Comparison of ENCODE assay signal across 20 cellular contexts in the genomic region with DNA sequence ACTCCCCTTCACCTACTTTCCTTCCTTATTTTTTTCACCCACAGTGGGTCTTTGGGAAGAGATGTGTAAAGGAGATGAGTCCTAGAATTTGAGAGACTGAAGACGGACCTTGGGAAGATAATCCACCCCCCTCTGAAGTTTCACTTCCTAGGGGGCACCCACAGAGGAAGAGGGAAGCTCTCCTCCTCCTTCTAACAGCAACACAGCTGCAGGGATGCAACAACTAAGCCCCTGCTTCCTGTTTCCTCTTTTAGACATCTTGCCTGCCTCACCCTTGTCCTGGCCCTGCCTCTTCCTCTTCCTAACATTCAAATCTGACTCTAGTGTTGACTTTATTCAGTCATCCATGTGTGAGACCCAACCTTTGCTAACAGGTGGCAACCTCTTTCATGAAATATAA.
DNase-seq lines count a peak whose midpoint lies in the region; ATAC-seq and TF ChIP-seq lines count a peak whose summit lies in the region.
"Had no signal": no experiment of that assay in that cellular context is flagged by ENCODE, and none has a peak within 500 bp of the region (broad histone marks: within the 10 kb centered on the region; RNA-seq: fewer than 3 reads in every experiment).

No MANE protein-coding gene starts in this region.

- no peak overlapping the region for H3K4me3 ChIP-seq in gastroesophageal sphincter
- H3K4me3 ChIP-seq: Peyer's patch, thyroid gland had no signal

- peaks cover 9% of the 10 kb centered on the region for H3K27me3 ChIP-seq in gastroesophageal sphincter
- H3K27me3 ChIP-seq: neutrophil, Peyer's patch, thyroid gland had no signal

- peaks cover 9 to 19% of the 10 kb centered on the region in 2 donors for H3K27me3 Mint-ChIP-seq in effector memory CD8-positive, alpha-beta T cell
- H3K27me3 Mint-ChIP-seq: activated CD4-positive, alpha-beta T cell treated with anti-CD3 and anti-CD28 coated beads for 36 hours had no signal

- DNase-seq in NCI-H82 (lab: John Stamatoyannopoulos, UW) (peak; percentile 4), NCI-H82 treated with DMSO at 0.1 percent for 48 hours (lab: John Stamatoyannopoulos, UW; ENCODE audit: unreplicated experiment) (no peak), NCI-H345 (lab: John Stamatoyannopoulos, UW) (peak; percentile 34), putamen (ENCODE audit: low spot score) (peak; percentile 28)
- DNase-seq in effector memory CD8-positive, alpha-beta T cell = no peak
- DNase-seq: activated CD4-positive, alpha-beta T cell treated with anti-CD3 and anti-CD28 coated beads for 36 hours; activated naive CD4-positive, alpha-beta T cell; effector memory CD4-positive, alpha-beta T cell; kidney; NCI-H1436 treated with DMSO at 0.1 percent for 48 hours; NCI-H446 treated with DMSO at 0.1 percent for 48 hours; Peyer's patch; retina; stimulated activated CD4-positive, alpha-beta T cell treated with anti-CD3 and anti-CD28 coated beads, Interleukin-15, amount 100 ng/mL, for 24 hours; thyroid gland had no signal

- no peaks in the 10 kb centered on the region for H3K36me3 ChIP-seq in gastroesophageal sphincter
- H3K36me3 ChIP-seq: neutrophil, Peyer's patch, thyroid gland had no signal

- H3K4me1 Mint-ChIP-seq in effector memory CD8-positive, alpha-beta T cell (ENCODE audit: low read depth in 2 of 2) = no peaks in the 10 kb centered on the region
- H3K4me1 Mint-ChIP-seq: activated CD4-positive, alpha-beta T cell treated with anti-CD3 and anti-CD28 coated beads for 36 hours; stimulated activated effector memory CD8-positive, alpha-beta T cell treated with anti-CD3 and anti-CD28 coated beads, Interleukin-12 subunit alpha, Interleukin-12 subunit beta, amount 100 ng/mL, for 72 hours had no signal

- no peak for TF ChIP-seq CTCF in gastroesophageal sphincter (IDR thresholded peaks at IDR 0.05)

- ATAC-seq in gastroesophageal sphincter (peak; percentile 41), HG03280 (IDR thresholded peaks at IDR 0.05; ENCODE audit: unreplicated experiment) (no peak), esophagus mucosa (no peak)
- ATAC-seq in effector memory CD8-positive, alpha-beta T cell (replicated peaks) = no peak
- ATAC-seq: activated CD4-positive, alpha-beta T cell treated with anti-CD3 and anti-CD28 coated beads for 36 hours; stimulated activated effector memory CD8-positive, alpha-beta T cell treated with anti-CD3 and anti-CD28 coated beads, Interleukin-12 subunit alpha, Interleukin-12 subunit beta, amount 100 ng/mL, for 72 hours had no signal

- H3K9me3 ChIP-seq in gastroesophageal sphincter = no peaks in the 10 kb centered on the region
- H3K9me3 ChIP-seq: neutrophil, Peyer's patch, thyroid gland had no signal

- WGBS in gastroesophageal sphincter (ENCODE audit: low coverage in 1 of 2), 2 donors = 36 to 50% methylated on average over 1 of the region's 1 CpG

- H3K4me1 ChIP-seq in gastroesophageal sphincter = no peaks in the 10 kb centered on the region
- H3K4me1 ChIP-seq: Peyer's patch, thyroid gland had no signal

- no peak for TF ChIP-seq POLR2A in gastroesophageal sphincter (IDR thresholded peaks at IDR 0.05)

- H3K27ac ChIP-seq in gastroesophageal sphincter = no peak overlapping the region
- H3K27ac ChIP-seq: neutrophil, Peyer's patch, thyroid gland had no signal

- no peak for TF ChIP-seq EP300 in gastroesophageal sphincter (IDR thresholded peaks at IDR 0.05)

- H3K36me3 Mint-ChIP-seq in effector memory CD8-positive, alpha-beta T cell (ENCODE audit: insufficient read depth) = no peaks in the 10 kb centered on the region
- H3K36me3 Mint-ChIP-seq: stimulated activated effector memory CD8-positive, alpha-beta T cell treated with anti-CD3 and anti-CD28 coated beads, Interleukin-12 subunit alpha, Interleukin-12 subunit beta, amount 100 ng/mL, for 72 hours had no signal

- no peak overlapping the region for H3K4me3 Mint-ChIP-seq in effector memory CD8-positive, alpha-beta T cell
- H3K4me3 Mint-ChIP-seq: activated CD4-positive, alpha-beta T cell treated with anti-CD3 and anti-CD28 coated beads for 36 hours; stimulated activated effector memory CD8-positive, alpha-beta T cell treated with anti-CD3 and anti-CD28 coated beads, Interleukin-12 subunit alpha, Interleukin-12 subunit beta, amount 100 ng/mL, for 72 hours had no signal

- H3K9me3 Mint-ChIP-seq in effector memory CD8-positive, alpha-beta T cell = peaks cover 2 to 8% of the 10 kb centered on the region in 2 donors

- no peak overlapping the region for H3K27ac Mint-ChIP-seq in effector memory CD8-positive, alpha-beta T cell
- H3K27ac Mint-ChIP-seq: activated CD4-positive, alpha-beta T cell treated with anti-CD3 and anti-CD28 coated beads for 36 hours; stimulated activated effector memory CD8-positive, alpha-beta T cell treated with anti-CD3 and anti-CD28 coated beads, Interleukin-12 subunit alpha, Interleukin-12 subunit beta, amount 100 ng/mL, for 72 hours had no signal

Comparison
In these comparisons a context has a peak if more than half of its experiments do, and no peak if none do; other contexts are left out.
1. DNase-seq: peak in NCI-H82 (single experiment), NCI-H345 (single experiment) and putamen (single experiment); none in NCI-H82 treated with DMSO at 0.1 percent for 48 hours (single experiment) and effector memory CD8-positive, alpha-beta T cell (0 of 3).